27 cellular contexts compared by ENCODE assay signal in genomic region chr20:31780839-31781238, GRCh38. TPM values are rescaled to one million over a fixed set of nuclear protein-coding genes. Genes with fewer than 3 reads are reported as not detected.
"Had no signal": no experiment of that assay in that cellular context is flagged by ENCODE, and none has a peak within 500 bp of the region (broad histone marks: within the 10 kb centered on the region; RNA-seq: fewer than 3 reads in every experiment).

No MANE protein-coding gene starts in this region.

- H3K27me3 ChIP-seq: stomach, suprapubic skin, testis, thyroid gland, tibial artery, tibial nerve, transverse colon, upper lobe of left lung, upper lobe of right lung, uterus, vagina had no signal

- DNase-seq: stimulated activated CD4-positive, alpha-beta T cell treated with anti-CD3 and anti-CD28 coated beads, Interleukin-2, amount 100 ng/mL, for 48 hours; stimulated activated CD4-positive, alpha-beta T cell treated with anti-CD3 and anti-CD28 coated beads, Interleukin-4, amount 100 ng/mL, for 1 hour; stimulated activated CD4-positive, alpha-beta T cell treated with anti-CD3 and anti-CD28 coated beads, Interleukin-4, amount 100 ng/mL, for 24 hours; stimulated activated CD4-positive, alpha-beta T cell treated with anti-CD3 and anti-CD28 coated beads, Interleukin-4, amount 100 ng/mL, for 4 hours; stimulated activated CD8-positive, alpha-beta memory T cell treated with anti-CD3 and anti-CD28 coated beads, Interleukin-4, amount 100 ng/mL, for 48 hours; stimulated activated naive B cell treated with anti-CD40 and anti-IgM and Interleukin-4, amounts not matched to agents 10 μg/mL and 1 μg/mL and 100 μg/mL, for 72 hours; stimulated activated naive CD4-positive, alpha-beta T cell; stimulated activated naive CD4-positive, alpha-beta T cell treated with Interleukin-2 at 50 U/mL for 16 hours; stimulated activated naive CD8-positive, alpha-beta T cell treated with anti-CD3 and anti-CD28 coated beads, Interleukin-15, amount 100 ng/mL, for 72 hours; stimulated activated naive CD8-positive, alpha-beta T cell treated with anti-CD3 and anti-CD28 coated beads, Interleukin-15, Interleukin-2, amounts not matched to agents 100 U/mL and 50 U/mL, for 24 hours; stomach; substantia nigra; testis; thyroid gland; tibial artery; transverse colon; trophoblast cell; upper lobe of left lung; upper lobe of right lung; uterus had no signal

- H3K4me3 ChIP-seq: stomach, suprapubic skin, testis, thoracic aorta, thyroid gland, tibial artery, tibial nerve, transverse colon, upper lobe of left lung, upper lobe of right lung, uterus, vagina had no signal

- H3K9me3 ChIP-seq: stomach, suprapubic skin, testis, thoracic aorta, thyroid gland, tibial artery, tibial nerve, transverse colon, upper lobe of left lung, upper lobe of right lung, uterus, vagina had no signal

- H3K4me1 ChIP-seq: stomach, suprapubic skin, testis, thyroid gland, tibial artery, tibial nerve, transverse colon, upper lobe of left lung, upper lobe of right lung, uterus, vagina had no signal

- FAIRE-seq: urothelium cell line had no signal

- H3K36me3 ChIP-seq: suprapubic skin, thoracic aorta, thyroid gland, tibial artery, tibial nerve, transverse colon, upper lobe of left lung, upper lobe of right lung, uterus, vagina had no signal

- H3K27ac ChIP-seq: stomach, suprapubic skin, testis, thoracic aorta, thyroid gland, tibial artery, tibial nerve, transverse colon, upper lobe of left lung, upper lobe of right lung, uterus, vagina had no signal

RNA-seq across cellular contexts. Expression of gene MYLK2, which starts 38.3 kb away (rescaled TPM):
- total RNA-seq: subcutaneous adipose tissue, suprapubic skin, thoracic aorta, upper lobe of left lung, upper lobe of right lung, ureter, vagina had no signal
